Comparison of ENCODE assay signal across 17 cellular contexts in genomic region chr7:99020413-99020715, GRCh38.
DNase-seq lines count a peak whose midpoint lies in the region; ATAC-seq and TF ChIP-seq lines count a peak whose summit lies in the region.
"Had no signal": no experiment of that assay in that cellular context is flagged by ENCODE, and none has a peak within 500 bp of the region (broad histone marks: within the 10 kb centered on the region; RNA-seq: fewer than 3 reads in every experiment).

No MANE protein-coding gene starts in this region.

- H3K4me2 ChIP-seq in neuronal stem cell (ENCODE audit: insufficient read depth, low read length, poor library complexity, severe bottlenecking), result no peak overlapping the region
- H3K4me2 ChIP-seq: A549 had no signal

- peaks cover 54% of the 10 kb centered on the region for H3K36me3 Mint-ChIP-seq in stimulated activated effector memory CD8-positive, alpha-beta T cell treated with anti-CD3 and anti-CD28 coated beads, Interleukin-12 subunit alpha, Interleukin-12 subunit beta, amount 100 ng/mL, for 72 hours

- no peak overlapping the region for H2BK12ac ChIP-seq in neuronal stem cell (ENCODE audit: low read length)

- no peak overlapping the region for H4K8ac ChIP-seq in neuronal stem cell (ENCODE audit: low read depth, low read length)

- no peak overlapping the region for H3K23ac ChIP-seq in neuronal stem cell (ENCODE audit: low read depth, low read length, poor library complexity)

- no peak for DNase-seq in right cardiac atrium
- DNase-seq in heart left ventricle, result no peak
- no peak for DNase-seq in left lung
- DNase-seq in stimulated activated effector memory CD8-positive, alpha-beta T cell treated with anti-CD3 and anti-CD28 coated beads, Interleukin-12 subunit alpha, Interleukin-12 subunit beta, amount 100 ng/mL, for 72 hours (ENCODE audit: low spot score in 2 of 2), result no peak
- no peak for DNase-seq in neuronal stem cell (ENCODE audit: low spot score)
- DNase-seq: BE2C, COR-L47, DMS153, DMS79 treated with DMSO at 0.1 percent for 48 hours, EL had no signal

- H4K91ac ChIP-seq in neuronal stem cell (ENCODE audit: low read depth, low read length, poor library complexity), result no peak overlapping the region

- ATAC-seq in right cardiac atrium (no peak), heart left ventricle (no peak), left lung (peak; percentile 49), GM18868 (IDR thresholded peaks at IDR 0.05; ENCODE audit: unreplicated experiment) (no peak), GM21723 (IDR thresholded peaks at IDR 0.05; ENCODE audit: unreplicated experiment) (no peak)
- no peak for ATAC-seq in stimulated activated effector memory CD8-positive, alpha-beta T cell treated with anti-CD3 and anti-CD28 coated beads, Interleukin-12 subunit alpha, Interleukin-12 subunit beta, amount 100 ng/mL, for 72 hours
- ATAC-seq: A549; CD8-positive, alpha-beta T cell; HCT116 had no signal

- no peak overlapping the region for H3K9ac ChIP-seq in neuronal stem cell (ENCODE audit: low read depth, low read length, poor library complexity)

- H3K4me1 ChIP-seq in right cardiac atrium (ENCODE audit: control insufficient read depth, insufficient read depth, low read length) (peaks cover 3% of the 10 kb centered on the region), heart left ventricle (peaks cover 0 to 20% (median 6%) of the 10 kb centered on the region in 12 donors), left lung (peaks cover 0 to 3% of the 10 kb centered on the region in 2 donors), neuronal stem cell (ENCODE audit: control insufficient read depth in 2 of 2, insufficient read depth in 1 of 2, low read depth in 1 of 2, low read length in 2 of 2) (no peaks in the 10 kb centered on the region)
- H3K4me1 ChIP-seq: A549, BE2C had no signal

- H3K4ac ChIP-seq in neuronal stem cell (ENCODE audit: low read length), result no peak overlapping the region

- H2BK15ac ChIP-seq in neuronal stem cell (ENCODE audit: low read length), result no peak overlapping the region

- H2AFZ ChIP-seq in neuronal stem cell (ENCODE audit: low read length), result no peak overlapping the region

- H3K27me3 ChIP-seq in right cardiac atrium (ENCODE audit: control insufficient read depth, insufficient read depth), result no peaks in the 10 kb centered on the region
- no peaks in the 10 kb centered on the region for H3K27me3 ChIP-seq in heart left ventricle
- no peaks in the 10 kb centered on the region for H3K27me3 ChIP-seq in left lung
- no peaks in the 10 kb centered on the region for H3K27me3 ChIP-seq in neuronal stem cell (ENCODE audit: control insufficient read depth in 3 of 3, insufficient read depth in 3 of 3, low read depth in 1 of 3, low read length in 3 of 3)
- H3K27me3 ChIP-seq: BE2C had no signal

- peak overlapping the region; percentile 52 for H3K27ac ChIP-seq in right cardiac atrium (ENCODE audit: low read length)
- no peak overlapping the region for H3K27ac ChIP-seq in heart left ventricle
- no peak overlapping the region for H3K27ac ChIP-seq in left lung
- H3K27ac ChIP-seq in neuronal stem cell (replicated peaks; ENCODE audit: low read length), result no peak overlapping the region
- H3K27ac ChIP-seq: A549, C4-2B, HL-60 had no signal

- TF ChIP-seq CTCF in heart left ventricle (IDR thresholded peaks at IDR 0.05), result no peak
- no peak for TF ChIP-seq CTCF in left lung (IDR thresholded peaks at IDR 0.05)

- no peak overlapping the region for H2BK5ac ChIP-seq in neuronal stem cell (ENCODE audit: low read length)

- no peak overlapping the region for H3K18ac ChIP-seq in neuronal stem cell (ENCODE audit: low read length)

- H3K79me1 ChIP-seq in neuronal stem cell (ENCODE audit: low read depth, low read length), result no peaks in the 10 kb centered on the region

- no peak overlapping the region for H3K14ac ChIP-seq in neuronal stem cell (ENCODE audit: low read length)

- no peak overlapping the region for H3K4me3 ChIP-seq in right cardiac atrium (ENCODE audit: low read length)
- no peak overlapping the region for H3K4me3 ChIP-seq in heart left ventricle
- no peak overlapping the region for H3K4me3 ChIP-seq in left lung
- H3K4me3 ChIP-seq in neuronal stem cell (ENCODE audit: low read length in 2 of 2), result no peak overlapping the region
- H3K4me3 ChIP-seq: A549 had no signal

- intact Hi-C loops in right cardiac atrium (cut with DNase I), result no loop called here
- intact Hi-C loops in heart left ventricle (cut with DNase I), result no loop called here
- intact Hi-C loops in left lung (cut with DNase I), result no loop called here

- H3K4me1 Mint-ChIP-seq in stimulated activated effector memory CD8-positive, alpha-beta T cell treated with anti-CD3 and anti-CD28 coated beads, Interleukin-12 subunit alpha, Interleukin-12 subunit beta, amount 100 ng/mL, for 72 hours, result no peaks in the 10 kb centered on the region

- H2AK5ac ChIP-seq in neuronal stem cell (ENCODE audit: low read depth, low read length), result no peak overlapping the region

- no peak for TF ChIP-seq POLR2A in heart left ventricle (IDR thresholded peaks at IDR 0.05)

- H2BK120ac ChIP-seq in neuronal stem cell (ENCODE audit: low read depth, low read length), result no peak overlapping the region

- WGBS in right cardiac atrium, result 95% methylated on average over 3 of the region's 3 CpGs
- 76 to 97% (median 95%) methylated on average over 3 of the region's 3 CpGs for WGBS in heart left ventricle, 4 donors
- WGBS in neuronal stem cell (ENCODE audit: extremely low coverage in 2 of 2, insufficient read length in 2 of 2, insufficient replicate concordance in 1 of 2), 2 donors, result no CpG with 5 or more reads among the region's 3 CpGs

- H3K27ac Mint-ChIP-seq in stimulated activated effector memory CD8-positive, alpha-beta T cell treated with anti-CD3 and anti-CD28 coated beads, Interleukin-12 subunit alpha, Interleukin-12 subunit beta, amount 100 ng/mL, for 72 hours, result peak overlapping the region; percentile 48
- H3K27ac Mint-ChIP-seq: CD8-positive, alpha-beta T cell had no signal

- H3K36me3 ChIP-seq in heart left ventricle (peaks cover 0 to 28% (median 18%) of the 10 kb centered on the region in 9 donors), left lung (peaks cover 0 to 27% of the 10 kb centered on the region in 2 donors), neuronal stem cell (replicated peaks in 1 of 2; ENCODE audit: control insufficient read depth in 2 of 2, insufficient read depth in 2 of 2, low read length in 2 of 2) (peaks cover 8 to 52% of the 10 kb centered on the region in 2 donors)

- no peaks in the 10 kb centered on the region for H3K9me3 Mint-ChIP-seq in stimulated activated effector memory CD8-positive, alpha-beta T cell treated with anti-CD3 and anti-CD28 coated beads, Interleukin-12 subunit alpha, Interleukin-12 subunit beta, amount 100 ng/mL, for 72 hours
- H3K9me3 Mint-ChIP-seq: CD8-positive, alpha-beta T cell had no signal

- no peaks in the 10 kb centered on the region for H3K9me3 ChIP-seq in right cardiac atrium (ENCODE audit: control insufficient read depth, low read length)
- H3K9me3 ChIP-seq in heart left ventricle, result no peaks in the 10 kb centered on the region
- H3K9me3 ChIP-seq in left lung, result no peaks in the 10 kb centered on the region
- peaks cover 2 to 5% of the 10 kb centered on the region in 2 donors for H3K9me3 ChIP-seq in neuronal stem cell (replicated peaks in 1 of 2; ENCODE audit: control insufficient read depth in 2 of 2, insufficient read depth in 1 of 2, low read depth in 1 of 2, low read length in 2 of 2)
- H3K9me3 ChIP-seq: A549, BE2C had no signal

- H3K4me3 Mint-ChIP-seq in stimulated activated effector memory CD8-positive, alpha-beta T cell treated with anti-CD3 and anti-CD28 coated beads, Interleukin-12 subunit alpha, Interleukin-12 subunit beta, amount 100 ng/mL, for 72 hours, result no peak overlapping the region
- H3K4me3 Mint-ChIP-seq: CD8-positive, alpha-beta T cell had no signal
